9 cellular contexts compared by ENCODE assay signal in genomic region chr18:26546875-26547301, GRCh38. TPM values are rescaled to one million over a fixed set of nuclear protein-coding genes. Genes with fewer than 3 reads are reported as not detected.
A peak's percentile ranks its signal among the peaks of the same experiment; 100 is the strongest.
DNase-seq lines count a peak whose midpoint lies in the region; ATAC-seq and TF ChIP-seq lines count a peak whose summit lies in the region.
"Had no signal": no experiment of that assay in that cellular context is flagged by ENCODE, and none has a peak within 500 bp of the region (broad histone marks: within the 10 kb centered on the region; RNA-seq: fewer than 3 reads in every experiment).

No MANE protein-coding gene starts in this region.

- TF ChIP-seq CTCF in left ventricle myocardium inferior (IDR thresholded peaks at IDR 0.05; ENCODE audit: borderline replicate concordance) (no peak), GM10248 (IDR thresholded peaks at IDR 0.05; ENCODE audit: control extremely low read depth, extremely low read depth, low read depth, missing control alignments) (no peak)

- no peak for ATAC-seq in esophagus mucosa

- DNase-seq in H7 (peak; percentile 71), left ventricle myocardium inferior (no peak), posterior vena cava (ENCODE audit: low spot score) (peak; percentile 81), GM10248 (ENCODE audit: extremely low spot score) (no peak), retina (no peak), RPMI8226 (no peak)
- DNase-seq: NCI-H2171 treated with DMSO at 0.1 percent for 48 hours had no signal

- peak overlapping the region; percentile 60 for H3K4me3 ChIP-seq in H7 (ENCODE audit: insufficient read depth, low read depth, low read length)
- peak overlapping the region; percentile 81 for H3K4me3 ChIP-seq in left ventricle myocardium inferior

- peaks cover 77% of the 10 kb centered on the region for H3K4me1 ChIP-seq in left ventricle myocardium inferior

- POLR2A ChIA-PET in GM10248 (lab: Yijun Ruan, JAX), result no interaction called here

- intact Hi-C loops in left ventricle myocardium inferior (cut with micrococcal nuclease) (no loop called here), posterior vena cava (cut with DNase I) (loop anchor here in 1 of 2 donors (10.0 kb wide), 1 partner anchor 108 kb away; no protein-coding TSS in a partner anchor)

- CTCF ChIA-PET in GM10248 (lab: Yijun Ruan, JAX), result interaction anchor here (0.7 to 1.8 kb wide), 10 partner anchors 10 to 163 kb away, joined by 3 to 8 read pairs (median 4); no protein-coding TSS in a partner anchor

- H3K4me3 Mint-ChIP-seq in activated naive CD8-positive, alpha-beta T cell, result peak overlapping the region; percentile 73

- H3K27ac ChIP-seq in left ventricle myocardium inferior (replicated peaks), result no peak overlapping the region

- H3K36me3 Mint-ChIP-seq in activated naive CD8-positive, alpha-beta T cell, result no peaks in the 10 kb centered on the region

- H3K9me3 Mint-ChIP-seq in activated naive CD8-positive, alpha-beta T cell (ENCODE audit: low read depth), result no peaks in the 10 kb centered on the region

- H3K27ac Mint-ChIP-seq in activated naive CD8-positive, alpha-beta T cell, result no peak overlapping the region

- H3K27me3 ChIP-seq in H7 (ENCODE audit: control insufficient read depth, insufficient read depth, low read length), result peaks cover 53% of the 10 kb centered on the region
- H3K27me3 ChIP-seq in left ventricle myocardium inferior (ENCODE audit: low read depth), result peaks cover 15% of the 10 kb centered on the region

- H3K27me3 Mint-ChIP-seq in activated naive CD8-positive, alpha-beta T cell, result peaks cover 10% of the 10 kb centered on the region

- no peaks in the 10 kb centered on the region for H3K36me3 ChIP-seq in H7 (replicated peaks; ENCODE audit: control insufficient read depth, insufficient read depth, low read length)
- no peaks in the 10 kb centered on the region for H3K36me3 ChIP-seq in left ventricle myocardium inferior

- H3K4me1 Mint-ChIP-seq in activated naive CD8-positive, alpha-beta T cell (ENCODE audit: low read depth), result peaks cover 52% of the 10 kb centered on the region

- H3K9me3 ChIP-seq in left ventricle myocardium inferior (replicated peaks), result no peaks in the 10 kb centered on the region

RNA-seq across cellular contexts. Expression of gene KCTD1, which starts 1.5 kb away (rescaled TPM):
- 23.8 and 31.0 TPM in 2 replicates for total RNA-seq in H7 (2014; rRNA removed; shearing (Covaris generic))
- 6.4 TPM for total RNA-seq in left ventricle myocardium inferior
- total RNA-seq in posterior vena cava, result 1 to 10 TPM; 8.5 to 9.2 TPM
- total RNA-seq in esophagus mucosa, result 70.0 TPM

Comparison
In these comparisons a context has a peak if more than half of its experiments do, and no peak if none do; other contexts are left out.
1. DNase-seq: peak in H7 (single experiment) and posterior vena cava (single experiment); none in left ventricle myocardium inferior (single experiment), GM10248 (single experiment), retina (single experiment) and RPMI8226 (single experiment).